25 cellular contexts compared by ENCODE assay signal in genomic region chr4:147901886-147902285, GRCh38.
"Had no signal": no experiment of that assay in that cellular context is flagged by ENCODE, and none has a peak within 500 bp of the region (broad histone marks: within the 10 kb centered on the region; RNA-seq: fewer than 3 reads in every experiment).

No MANE protein-coding gene starts in this region.

- H3K27ac ChIP-seq: breast epithelium, SJSA1 had no signal

- H3K4me1 ChIP-seq: breast epithelium, SJSA1 had no signal

- H3K9me3 ChIP-seq: SJSA1 had no signal

- DNase-seq: activated CD4-positive, alpha-beta T cell treated with anti-CD3 and anti-CD28 coated beads for 4 hours; activated CD8-positive, alpha-beta memory T cell treated with anti-CD3 and anti-CD28 coated beads, Interleukin-2, amount 50 U/mL, for 4 hours; activated CD8-positive, alpha-beta T cell treated with anti-CD3 and anti-CD28 coated beads for 36 hours; activated naive CD4-positive, alpha-beta T cell treated with anti-CD3 and anti-CD28 coated beads, Interleukin-2, amount 50 U/mL, for 16 hours; activated naive CD8-positive, alpha-beta T cell treated with anti-CD3 and anti-CD28 coated beads, Interleukin-2, amount 10 ng/mL, durations not matched to agents 7 days and 5 days; activated T-cell treated with anti-CD3 and anti-CD28 coated beads, Interleukin-2, amount 50 U/mL, for 1 hour; aorta; caudate nucleus; Karpas-422; MM.1S; NCI-H1105 treated with DMSO at 0.1 percent for 48 hours; NCI-H1436 treated with DMSO at 0.1 percent for 48 hours; NCI-H187; NCI-H2081; NCI-H510A treated with DMSO at 0.1 percent for 48 hours; NCI-H69; NK-92 treated with Interleukin-12 subunit alpha and Interleukin-12 subunit beta, amount 100 ng/mL, for 24 hours; OCI-M1; RPMI8226 had no signal

- ATAC-seq: activated CD4-positive, CD25-positive, alpha-beta regulatory T cell treated with anti-CD3 and anti-CD28 coated beads, Interleukin-2, amount 50 U/mL, for 24 hours; activated CD8-positive, alpha-beta T cell treated with anti-CD3 and anti-CD28 coated beads for 36 hours; Panc1; Right ventricle myocardium inferior; SK-N-SH treated with all-trans-retinoic acid at 6 μM for 48 hours had no signal

- H3K4me3 ChIP-seq: breast epithelium, SJSA1 had no signal

- H3K27me3 ChIP-seq: breast epithelium, SJSA1 had no signal

- H3K36me3 ChIP-seq: breast epithelium had no signal
